12 cellular contexts compared by ENCODE assay signal in genomic region chr5:180821538-180821937, GRCh38. TPM values are rescaled to one million over a fixed set of nuclear protein-coding genes. Genes with fewer than 3 reads are reported as not detected.
DNase-seq lines count a peak whose midpoint lies in the region; TF ChIP-seq lines count a peak whose summit lies in the region.
"Had no signal": no experiment of that assay in that cellular context is flagged by ENCODE, and none has a peak within 500 bp of the region (broad histone marks: within the 10 kb centered on the region; RNA-seq: fewer than 3 reads in every experiment).

No MANE protein-coding gene starts in this region.

- H4K20me1 ChIP-seq in OCI-LY3 (ENCODE audit: insufficient read depth, low read length) = no peaks in the 10 kb centered on the region

- H3K4me1 ChIP-seq in OCI-LY3 (ENCODE audit: low read length) (peaks cover 37% of the 10 kb centered on the region), parathyroid adenoma (peaks cover 3% of the 10 kb centered on the region), transverse colon (peaks cover 0 to 51% (median 10%) of the 10 kb centered on the region in 4 donors)

- H3K9me3 ChIP-seq in OCI-LY3 (ENCODE audit: insufficient read depth, low read length) = no peaks in the 10 kb centered on the region
- no peaks in the 10 kb centered on the region for H3K9me3 ChIP-seq in parathyroid adenoma (ENCODE audit: control insufficient read depth, low read length)
- no peaks in the 10 kb centered on the region for H3K9me3 ChIP-seq in transverse colon

- H3K27ac ChIP-seq in OCI-LY3 (ENCODE audit: low read length) = peak overlapping the region; percentile 42; the same call in 1 of the 2 replicates
- H3K27ac ChIP-seq in parathyroid adenoma = peak overlapping the region; percentile 46
- H3K27ac ChIP-seq in transverse colon = peak overlapping the region; percentile 66 to 82 (median 72)

- no peak for TF ChIP-seq EP300 in transverse colon (IDR thresholded peaks at IDR 0.05; ENCODE audit: low read depth)

- TF ChIP-seq POLR2A in transverse colon (IDR thresholded peaks at IDR 0.05) = no peak

- H3K79me2 ChIP-seq in OCI-LY3 (ENCODE audit: low read length) (no peaks in the 10 kb centered on the region), parathyroid adenoma (no peaks in the 10 kb centered on the region)

- peak overlapping the region; percentile 51 for H2AFZ ChIP-seq in OCI-LY3 (ENCODE audit: low read depth, low read length)
- no peak overlapping the region for H2AFZ ChIP-seq in parathyroid adenoma

- peak overlapping the region; percentile 62 for H3K4me2 ChIP-seq in OCI-LY3 (ENCODE audit: low read length)
- H3K4me2 ChIP-seq in parathyroid adenoma (ENCODE audit: low read length) = no peak overlapping the region

- H3K27me3 ChIP-seq in OCI-LY3 (ENCODE audit: low read depth, low read length) (no peaks in the 10 kb centered on the region), parathyroid adenoma (ENCODE audit: control insufficient read depth, insufficient read depth, low read length) (no peaks in the 10 kb centered on the region), transverse colon (no peaks in the 10 kb centered on the region)

- no peaks in the 10 kb centered on the region for H3K27me3 Mint-ChIP-seq in dendritic cell treated with granulocyte-macrophage colony-stimulating factor and Interleukin-4, amounts not matched to agents 40 ng/mL and 50 ng/mL, for 4 days
- H3K27me3 Mint-ChIP-seq: naive thymus-derived CD8-positive, alpha-beta T cell; stimulated activated naive CD8-positive, alpha-beta T cell treated with anti-CD3 and anti-CD28 coated beads, Interleukin-15, Interleukin-2, amounts not matched to agents 100 ng/mL and 50 ng/mL, for 24 hours had no signal

- H3K36me3 ChIP-seq in OCI-LY3 (replicated peaks; ENCODE audit: low read depth, low read length) (no peaks in the 10 kb centered on the region), parathyroid adenoma (ENCODE audit: control insufficient read depth, insufficient read depth, low read length) (no peaks in the 10 kb centered on the region), transverse colon (no peaks in the 10 kb centered on the region)

- H3K9ac ChIP-seq in OCI-LY3 (ENCODE audit: low read length) = no peak overlapping the region
- H3K9ac ChIP-seq in parathyroid adenoma = no peak overlapping the region

- TF ChIP-seq CTCF in OCI-LY3 (IDR thresholded peaks at IDR 0.05; ENCODE audit: low read depth, low read length) (no peak), parathyroid adenoma (IDR thresholded peaks at IDR 0.05) (no peak), transverse colon (IDR thresholded peaks at IDR 0.05) (no peak)

- H3K4me3 ChIP-seq in OCI-LY3 (ENCODE audit: low read length) (no peak overlapping the region), parathyroid adenoma (ENCODE audit: low read depth, low read length) (no peak overlapping the region), transverse colon (no peak overlapping the region)
- H3K4me3 ChIP-seq: lung had no signal

- in situ Hi-C loops in transverse colon (cut with MboI; ENCODE audit: low pct_ligation_motif_present in 1 of 4, low pct_unique_long_range_greater_than_20kb in 1 of 4, low sequenced_read_pairs in 3 of 4) = no loop called here

- WGBS in transverse colon (ENCODE audit: low coverage in 1 of 2), 2 donors = 73 to 75% methylated on average over 4 of the region's 4 CpGs

- H3K4me1 Mint-ChIP-seq in dendritic cell treated with granulocyte-macrophage colony-stimulating factor and Interleukin-4, amounts not matched to agents 40 ng/mL and 50 ng/mL, for 4 days (ENCODE audit: low read depth) = peaks cover 75% of the 10 kb centered on the region

- intact Hi-C loops in dendritic cell treated with granulocyte-macrophage colony-stimulating factor and Interleukin-4, amounts not matched to agents 40 ng/mL and 50 ng/mL, for 4 days (cut with micrococcal nuclease) = no loop called here
- intact Hi-C loops in transverse colon (cut with DNase I; ENCODE audit: low total_unique reads) = no loop called here

- peak overlapping the region; percentile 85 for H3K27ac Mint-ChIP-seq in dendritic cell treated with granulocyte-macrophage colony-stimulating factor and Interleukin-4, amounts not matched to agents 40 ng/mL and 50 ng/mL, for 4 days
- H3K27ac Mint-ChIP-seq: stimulated activated naive CD8-positive, alpha-beta T cell treated with anti-CD3 and anti-CD28 coated beads, Interleukin-15, Interleukin-2, amounts not matched to agents 100 ng/mL and 50 ng/mL, for 24 hours had no signal

- DNase-seq in transverse colon (no peak), SKM-1 (lab: John Stamatoyannopoulos, UW; ENCODE audit: unreplicated experiment) (no peak)
- DNase-seq in stimulated activated CD4-positive, alpha-beta T cell treated with anti-CD3 and anti-CD28 coated beads, Interleukin-2, amount 100 ng/mL, for 48 hours = no peak
- DNase-seq in effector CD8-positive, alpha-beta T cell (lab: John Stamatoyannopoulos, UW) = no peak
- DNase-seq: amygdala; naive thymus-derived CD8-positive, alpha-beta T cell; SIG-M5 had no signal

- H3K4me3 Mint-ChIP-seq in dendritic cell treated with granulocyte-macrophage colony-stimulating factor and Interleukin-4, amounts not matched to agents 40 ng/mL and 50 ng/mL, for 4 days = no peak overlapping the region
- H3K4me3 Mint-ChIP-seq: stimulated activated naive CD8-positive, alpha-beta T cell treated with anti-CD3 and anti-CD28 coated beads, Interleukin-15, Interleukin-2, amounts not matched to agents 100 ng/mL and 50 ng/mL, for 24 hours had no signal

- no peaks in the 10 kb centered on the region for H3K9me3 Mint-ChIP-seq in dendritic cell treated with granulocyte-macrophage colony-stimulating factor and Interleukin-4, amounts not matched to agents 40 ng/mL and 50 ng/mL, for 4 days
- H3K9me3 Mint-ChIP-seq: naive thymus-derived CD8-positive, alpha-beta T cell; stimulated activated naive CD8-positive, alpha-beta T cell treated with anti-CD3 and anti-CD28 coated beads, Interleukin-15, Interleukin-2, amounts not matched to agents 100 ng/mL and 50 ng/mL, for 24 hours had no signal

- peaks cover 4% of the 10 kb centered on the region for H3K36me3 Mint-ChIP-seq in dendritic cell treated with granulocyte-macrophage colony-stimulating factor and Interleukin-4, amounts not matched to agents 40 ng/mL and 50 ng/mL, for 4 days (ENCODE audit: low read depth)

RNA-seq across cellular contexts. Expression of gene MGAT1, which starts 18.9 kb away (rescaled TPM):
- total RNA-seq in transverse colon = 100 to 1,000 TPM in 3 of 4 donors, 10 to 100 TPM in 1; 98.5 to 131 (median 114) TPM

RNA-seq across cellular contexts. Expression of gene ZFP62, which starts 39.5 kb away (rescaled TPM):
- 10 to 100 TPM in 3 of 4 donors, 1 to 10 TPM in 1; 4.1 to 35.7 (median 26.9) TPM for total RNA-seq in transverse colon
